In the genomic region with DNA sequence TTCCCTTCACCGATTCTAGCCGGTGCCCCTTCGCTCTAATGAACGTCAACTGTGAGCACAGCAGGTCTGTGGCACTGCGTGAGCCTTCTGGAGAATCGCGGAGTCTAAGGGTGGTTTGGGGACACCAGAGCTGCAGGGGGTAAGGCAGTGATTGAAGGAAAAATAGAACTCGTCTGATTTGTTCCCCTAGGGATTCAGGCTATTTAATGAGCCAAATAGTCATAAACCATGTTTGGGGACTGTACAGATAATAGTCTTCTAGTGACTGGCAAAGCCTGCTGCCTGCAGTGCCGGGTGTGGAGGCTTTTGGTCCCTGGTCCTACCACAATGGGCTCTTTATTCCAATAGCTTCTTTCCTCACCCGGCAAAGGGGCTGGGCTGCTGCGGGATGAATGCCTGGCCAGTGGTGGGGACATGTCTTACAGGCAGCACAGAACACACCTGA, we compare ENCODE assay signal across 21 cellular contexts. TPM values are rescaled to one million over a fixed set of nuclear protein-coding genes. Genes with fewer than 3 reads are reported as not detected.
DNase-seq lines count a peak whose midpoint lies in the region; ATAC-seq and TF ChIP-seq lines count a peak whose summit lies in the region.
"Had no signal": no experiment of that assay in that cellular context is flagged by ENCODE, and none has a peak within 500 bp of the region (broad histone marks: within the 10 kb centered on the region; RNA-seq: fewer than 3 reads in every experiment).

No MANE protein-coding gene starts in this region.

- ATAC-seq in HG03097 (IDR thresholded peaks at IDR 0.05; ENCODE audit: low FRiP score, unreplicated experiment): no peak

- H3K4me2 ChIP-seq in neuronal stem cell (ENCODE audit: insufficient read depth, low read length, poor library complexity, severe bottlenecking): no peak overlapping the region
- H3K4me2 ChIP-seq: PC-9, SK-N-SH had no signal

- no peak overlapping the region for H2BK12ac ChIP-seq in neuronal stem cell (ENCODE audit: low read length)

- peaks cover 0 to 3% of the 10 kb centered on the region in 2 donors for H3K4me1 ChIP-seq in neuronal stem cell (ENCODE audit: control insufficient read depth in 2 of 2, insufficient read depth in 1 of 2, low read depth in 1 of 2, low read length in 2 of 2)
- H3K4me1 ChIP-seq in tibial nerve: peaks cover 0 to 7% (median 1%) of the 10 kb centered on the region in 4 donors

- H3K4me3 ChIP-seq in neuronal stem cell (ENCODE audit: low read length in 2 of 2): no peak overlapping the region
- no peak overlapping the region for H3K4me3 ChIP-seq in tibial nerve
- H3K4me3 ChIP-seq: PC-9, thoracic aorta had no signal

- H2BK15ac ChIP-seq in neuronal stem cell (ENCODE audit: low read length): no peak overlapping the region

- H4K91ac ChIP-seq in neuronal stem cell (ENCODE audit: low read depth, low read length, poor library complexity): peak overlapping the region; percentile 47

- no peak for TF ChIP-seq EP300 in tibial nerve (IDR thresholded peaks at IDR 0.05)

- H3K9me3 ChIP-seq in neuronal stem cell (replicated peaks in 1 of 2; ENCODE audit: control insufficient read depth in 2 of 2, insufficient read depth in 1 of 2, low read depth in 1 of 2, low read length in 2 of 2): no peaks in the 10 kb centered on the region
- H3K9me3 ChIP-seq in tibial nerve: no peaks in the 10 kb centered on the region
- H3K9me3 ChIP-seq: SK-N-SH, thoracic aorta had no signal

- no peak overlapping the region for H2AFZ ChIP-seq in neuronal stem cell (ENCODE audit: low read length)
- H2AFZ ChIP-seq: PC-9 had no signal

- H2AK5ac ChIP-seq in neuronal stem cell (ENCODE audit: low read depth, low read length): no peak overlapping the region

- peak overlapping the region; percentile 63 for H3K9ac ChIP-seq in neuronal stem cell (ENCODE audit: low read depth, low read length, poor library complexity)
- H3K9ac ChIP-seq: SK-N-SH had no signal

- H3K27me3 ChIP-seq in neuronal stem cell (ENCODE audit: control insufficient read depth in 3 of 3, insufficient read depth in 3 of 3, low read depth in 1 of 3, low read length in 3 of 3): peaks cover 0 to 47% (median 0%) of the 10 kb centered on the region in 3 experiments
- peaks cover 0 to 15% of the 10 kb centered on the region in 2 donors for H3K27me3 ChIP-seq in tibial nerve

- H2BK5ac ChIP-seq in neuronal stem cell (ENCODE audit: low read length): no peak overlapping the region

- DNase-seq in C1 segment of cervical spinal cord (lab: John Stamatoyannopoulos, UW) (peak in 12 of 14 donors; percentile 8 to 67 (median 51)), NCI-H1694 treated with DMSO at 0.1 percent for 48 hours (lab: John Stamatoyannopoulos, UW) (peak; percentile 12), neuronal stem cell (ENCODE audit: low spot score) (no peak), tibial nerve (ENCODE audit: low spot score in 2 of 2) (no peak), SIG-M5 treated with dmso at 0.1 percent for 504 hours (lab: John Stamatoyannopoulos, UW; ENCODE audit: unreplicated experiment) (no peak)
- DNase-seq: activated CD4-positive, alpha-beta T cell treated with anti-CD3 and anti-CD28 coated beads, Interleukin-2, amount 10 ng/mL, durations not matched to agents 24 days and 14 days; activated naive CD4-positive, alpha-beta T cell treated with Interleukin-2 at 50 U/mL for 16 hours; AML-193; dermis blood vessel endothelial cell; DMS53; NCI-H2029; NCI-H82; nephron progenitor cell; PC-9; SK-N-SH; stimulated activated CD4-positive, alpha-beta T cell treated with anti-CD3 and anti-CD28 coated beads, Interleukin-4, amount 100 ng/mL, for 1 hour had no signal

- no peak overlapping the region for H3K23ac ChIP-seq in neuronal stem cell (ENCODE audit: low read depth, low read length, poor library complexity)

- H3K27ac ChIP-seq in cingulate gyrus (ENCODE audit: low read depth, low read length) (peak overlapping the region; percentile 82), neuronal stem cell (replicated peaks; ENCODE audit: low read length) (no peak overlapping the region), tibial nerve (peak overlapping the region in 1 of 4 donors; percentile 8)
- H3K27ac ChIP-seq: PC-9, thoracic aorta had no signal

- no peak overlapping the region for H3K4ac ChIP-seq in neuronal stem cell (ENCODE audit: low read length)

- WGBS in neuronal stem cell (ENCODE audit: extremely low coverage in 2 of 2, insufficient read length in 2 of 2, insufficient replicate concordance in 1 of 2), 2 donors: no CpG with 5 or more reads among the region's 11 CpGs
- WGBS in tibial nerve, 2 donors: 55 to 70% methylated on average over 11 of the region's 11 CpGs

- peak overlapping the region; percentile 5 for H3K18ac ChIP-seq in neuronal stem cell (ENCODE audit: low read length)

- peaks cover 2% of the 10 kb centered on the region for H3K79me1 ChIP-seq in neuronal stem cell (ENCODE audit: low read depth, low read length)

- no peak overlapping the region for H2BK120ac ChIP-seq in neuronal stem cell (ENCODE audit: low read depth, low read length)

- TF ChIP-seq CTCF in tibial nerve (IDR thresholded peaks at IDR 0.05): no peak

- no peak overlapping the region for H3K14ac ChIP-seq in neuronal stem cell (ENCODE audit: low read length)

- TF ChIP-seq POLR2A in tibial nerve (IDR thresholded peaks at IDR 0.05): no peak

- H3K36me3 ChIP-seq in neuronal stem cell (replicated peaks in 1 of 2; ENCODE audit: control insufficient read depth in 2 of 2, insufficient read depth in 2 of 2, low read length in 2 of 2): no peaks in the 10 kb centered on the region
- no peaks in the 10 kb centered on the region for H3K36me3 ChIP-seq in tibial nerve
- H3K36me3 ChIP-seq: thoracic aorta had no signal

- H4K8ac ChIP-seq in neuronal stem cell (ENCODE audit: low read depth, low read length): no peak overlapping the region

RNA-seq across cellular contexts. Expression of gene NTSR1, which starts 11.1 kb away (rescaled TPM):
- 0.28 TPM for polyA plus RNA-seq in neuronal stem cell (2013, experiment 1 of 2)
- 0.21 TPM for polyA plus RNA-seq in neuronal stem cell (2013, experiment 2 of 2)
- total RNA-seq in tibial nerve: under 1 TPM in 1 of 4 donors, not detected in 3; 0.30 TPM
- total RNA-seq: activated CD4-positive, alpha-beta T cell treated with anti-CD3 and anti-CD28 coated beads, Interleukin-2, amount 10 ng/mL, durations not matched to agents 24 days and 14 days; dermis blood vessel endothelial cell; epithelial cell of proximal tubule; thoracic aorta had no signal

RNA-seq across cellular contexts. Expression of gene SLCO4A1, which starts 55.2 kb away (rescaled TPM):
- polyA plus RNA-seq in neuronal stem cell (2013, experiment 1 of 2): 3.5 TPM
- 3.9 TPM for polyA plus RNA-seq in neuronal stem cell (2013, experiment 2 of 2)
- total RNA-seq in tibial nerve: 10 to 100 TPM; 24.3 to 73.7 (median 40.5) TPM
- total RNA-seq: skeletal muscle tissue had no signal

Comparison
In these comparisons a context has a peak if more than half of its experiments do, and no peak if none do; other contexts are left out.
1. DNase-seq: peak in C1 segment of cervical spinal cord (12 of 14) and NCI-H1694 treated with DMSO at 0.1 percent for 48 hours (single experiment); none in neuronal stem cell (single experiment), tibial nerve (0 of 2) and SIG-M5 treated with dmso at 0.1 percent for 504 hours (single experiment).